16 cellular contexts compared by ENCODE assay signal in the genomic region with DNA sequence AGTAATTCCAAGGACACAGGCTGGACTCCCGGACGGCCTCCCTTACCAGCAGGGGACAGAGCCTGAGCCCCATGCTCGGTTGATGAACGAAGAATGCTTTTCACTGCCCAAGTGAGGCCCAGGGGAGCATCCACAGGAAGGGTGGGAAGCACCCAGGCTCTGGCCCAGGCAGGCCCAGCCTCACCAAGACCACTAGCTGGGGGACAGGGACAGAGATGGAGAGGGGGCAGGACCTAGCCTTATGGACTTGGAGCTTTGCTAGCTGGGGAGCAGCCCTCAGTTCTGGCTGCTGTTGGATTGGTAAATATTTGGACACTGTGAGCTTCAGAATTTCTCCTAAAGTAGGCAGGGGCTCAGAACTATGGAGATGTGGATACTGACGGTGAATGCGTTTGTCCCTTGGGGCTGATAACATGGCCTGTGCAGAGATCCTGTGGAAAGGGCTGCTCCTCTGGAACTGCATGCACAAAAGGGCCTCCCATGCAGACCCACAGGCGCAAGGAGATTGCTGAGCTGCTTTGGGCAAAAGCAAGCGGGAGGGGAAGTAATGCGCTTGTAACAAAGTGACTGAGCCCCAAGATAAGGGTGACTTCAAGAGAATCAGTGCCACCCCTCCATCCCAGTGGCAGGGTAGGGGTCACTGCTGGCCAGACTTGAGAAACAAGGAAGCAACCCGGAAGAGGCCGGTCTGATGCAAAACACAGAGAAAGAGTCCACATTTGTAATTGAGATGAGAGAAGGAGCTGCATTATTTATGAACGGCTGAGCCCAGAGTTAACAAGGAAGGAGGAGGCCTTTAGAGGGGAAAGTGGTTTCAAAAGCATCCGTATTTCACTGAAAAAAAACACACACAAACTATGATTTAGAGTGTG.
DNase-seq lines count a peak whose midpoint lies in the region; ATAC-seq and TF ChIP-seq lines count a peak whose summit lies in the region.
"Had no signal": no experiment of that assay in that cellular context is flagged by ENCODE, and none has a peak within 500 bp of the region (broad histone marks: within the 10 kb centered on the region; RNA-seq: fewer than 3 reads in every experiment).

No MANE protein-coding gene starts in this region.

- WGBS in stomach, 5 donors, result 36 to 58% (median 39%) methylated on average over 9 to 13 of the region's 13 CpGs

- intact Hi-C loops in stomach (cut with DNase I; ENCODE audit: low total_unique reads) (no loop called here), mucosa of descending colon (cut with DNase I, micrococcal nuclease) (no loop called here)

- H3K27me3 ChIP-seq in stomach, result no peaks in the 10 kb centered on the region
- H3K27me3 ChIP-seq: foreskin keratinocyte had no signal

- H3K4me1 ChIP-seq in stomach, result peaks cover 6 to 16% (median 9%) of the 10 kb centered on the region in 4 donors
- H3K4me1 ChIP-seq in mucosa of descending colon (ENCODE audit: low read depth), result no peaks in the 10 kb centered on the region
- H3K4me1 ChIP-seq: foreskin keratinocyte had no signal

- H3K4me3 Mint-ChIP-seq in activated T-cell treated with anti-CD3 and anti-CD28 coated beads, Interleukin-2, amount 50 U/mL, for 4 hours, result no peak overlapping the region
- peak overlapping the region; percentile 75 for H3K4me3 Mint-ChIP-seq in T-helper 2 cell treated with Interferon-gamma antibody and Interleukin-4, amounts not matched to agents 5 μg/mL and 100 μg/mL, for 36 hours

- H3K27ac ChIP-seq in stomach, result peak overlapping the region in 3 of 5 donors; percentile 18 to 46 (median 37)
- H3K27ac ChIP-seq: foreskin keratinocyte had no signal

- H3K4me3 ChIP-seq in stomach (no peak overlapping the region), mucosa of descending colon (no peak overlapping the region)

- H3K9me3 ChIP-seq in stomach, result no peaks in the 10 kb centered on the region
- no peaks in the 10 kb centered on the region for H3K9me3 ChIP-seq in mucosa of descending colon
- H3K9me3 ChIP-seq: SK-N-SH had no signal

- H3K36me3 ChIP-seq in stomach (no peaks in the 10 kb centered on the region), mucosa of descending colon (ENCODE audit: low read depth) (no peaks in the 10 kb centered on the region)

- H3K4me1 Mint-ChIP-seq in activated T-cell treated with anti-CD3 and anti-CD28 coated beads, Interleukin-2, amount 50 U/mL, for 4 hours (ENCODE audit: low read depth), result peaks cover 10% of the 10 kb centered on the region
- peaks cover 12% of the 10 kb centered on the region for H3K4me1 Mint-ChIP-seq in T-helper 2 cell treated with Interferon-gamma antibody and Interleukin-4, amounts not matched to agents 5 μg/mL and 100 μg/mL, for 36 hours (ENCODE audit: low read depth)

- TF ChIP-seq POLR2A in stomach (IDR thresholded peaks at IDR 0.05), result no peak

- H3K27me3 Mint-ChIP-seq in activated T-cell treated with anti-CD3 and anti-CD28 coated beads, Interleukin-2, amount 50 U/mL, for 4 hours (ENCODE audit: low read depth), result peaks cover 5% of the 10 kb centered on the region
- no peaks in the 10 kb centered on the region for H3K27me3 Mint-ChIP-seq in T-helper 2 cell treated with Interferon-gamma antibody and Interleukin-4, amounts not matched to agents 5 μg/mL and 100 μg/mL, for 36 hours (ENCODE audit: low read depth)

- H3K36me3 Mint-ChIP-seq in activated T-cell treated with anti-CD3 and anti-CD28 coated beads, Interleukin-2, amount 50 U/mL, for 4 hours (ENCODE audit: insufficient read depth), result no peaks in the 10 kb centered on the region
- H3K36me3 Mint-ChIP-seq in T-helper 2 cell treated with Interferon-gamma antibody and Interleukin-4, amounts not matched to agents 5 μg/mL and 100 μg/mL, for 36 hours (ENCODE audit: low read depth), result no peaks in the 10 kb centered on the region

- H3K27ac Mint-ChIP-seq in T-helper 2 cell treated with Interferon-gamma antibody and Interleukin-4, amounts not matched to agents 5 μg/mL and 100 μg/mL, for 36 hours, result peak overlapping the region; percentile 82

- H3K9me3 Mint-ChIP-seq in activated T-cell treated with anti-CD3 and anti-CD28 coated beads, Interleukin-2, amount 50 U/mL, for 4 hours, result no peaks in the 10 kb centered on the region
- peaks cover 7% of the 10 kb centered on the region for H3K9me3 Mint-ChIP-seq in T-helper 2 cell treated with Interferon-gamma antibody and Interleukin-4, amounts not matched to agents 5 μg/mL and 100 μg/mL, for 36 hours

- ATAC-seq in activated T-cell treated with anti-CD3 and anti-CD28 coated beads, Interleukin-2, amount 50 U/mL, for 4 hours, result peak; percentile 10 to 37
- ATAC-seq in mucosa of descending colon (no peak), HG03521 (IDR thresholded peaks at IDR 0.05; ENCODE audit: unreplicated experiment) (no peak), SK-N-SH treated with all-trans-retinoic acid at 6 μM for 48 hours (no peak)
- ATAC-seq: foreskin keratinocyte, left ventricle myocardium superior had no signal

- TF ChIP-seq EP300 in stomach (IDR thresholded peaks at IDR 0.05), result no peak

- DNase-seq in activated T-cell treated with anti-CD3 and anti-CD28 coated beads, Interleukin-2, amount 50 U/mL, for 4 hours, result no peak
- DNase-seq in activated T-cell treated with anti-CD3 and anti-CD28 coated beads for 4 hours (no peak), globus pallidus (ENCODE audit: low spot score) (peak; percentile 20), stomach (no peak), mucosa of descending colon (no peak)
- DNase-seq in T-helper 2 cell treated with Interferon-gamma antibody and Interleukin-4, amounts not matched to agents 5 μg/mL and 100 μg/mL, for 36 hours (ENCODE audit: low spot score), result no peak
- DNase-seq: ACHN, cerebellar nuclear complex, foreskin keratinocyte, GF-D8, left ventricle myocardium superior, MM.1S, NCI-H69, SK-N-SH had no signal

- no peak for TF ChIP-seq CTCF in stomach (IDR thresholded peaks at IDR 0.05)
- TF ChIP-seq CTCF in mucosa of descending colon (IDR thresholded peaks at IDR 0.05), result no peak

TF ChIP-seq in SK-N-SH treated with all-trans-retinoic acid at 6 μM for 48 hours, 23 proteins besides CTCF, POLR2A, EP300 and RAD21 (continues in another document):
- TF ChIP-seq ISL1 (CRISPR knock-in tag; IDR thresholded peaks at IDR 0.05), result no peak
- TF ChIP-seq TCF4 (CRISPR knock-in tag; IDR thresholded peaks at IDR 0.05; ENCODE audit: borderline replicate concordance), result no peak
- TF ChIP-seq GLIS3 (CRISPR knock-in tag; IDR thresholded peaks at IDR 0.05), result no peak
- TF ChIP-seq ZFP30 (CRISPR knock-in tag; IDR thresholded peaks at IDR 0.05), result no peak
- TF ChIP-seq BACH2 (CRISPR knock-in tag; IDR thresholded peaks at IDR 0.05; ENCODE audit: borderline replicate concordance), result no peak
- no peak for TF ChIP-seq ZNF70 (CRISPR knock-in tag; IDR thresholded peaks at IDR 0.05)
- no peak for TF ChIP-seq CSDC2 (CRISPR knock-in tag; IDR thresholded peaks at IDR 0.05)
- no peak for TF ChIP-seq TOX (CRISPR knock-in tag; IDR thresholded peaks at IDR 0.05; ENCODE audit: borderline replicate concordance)
- TF ChIP-seq ESRRG (CRISPR knock-in tag; IDR thresholded peaks at IDR 0.05), result no peak
- TF ChIP-seq, protein P1, sequence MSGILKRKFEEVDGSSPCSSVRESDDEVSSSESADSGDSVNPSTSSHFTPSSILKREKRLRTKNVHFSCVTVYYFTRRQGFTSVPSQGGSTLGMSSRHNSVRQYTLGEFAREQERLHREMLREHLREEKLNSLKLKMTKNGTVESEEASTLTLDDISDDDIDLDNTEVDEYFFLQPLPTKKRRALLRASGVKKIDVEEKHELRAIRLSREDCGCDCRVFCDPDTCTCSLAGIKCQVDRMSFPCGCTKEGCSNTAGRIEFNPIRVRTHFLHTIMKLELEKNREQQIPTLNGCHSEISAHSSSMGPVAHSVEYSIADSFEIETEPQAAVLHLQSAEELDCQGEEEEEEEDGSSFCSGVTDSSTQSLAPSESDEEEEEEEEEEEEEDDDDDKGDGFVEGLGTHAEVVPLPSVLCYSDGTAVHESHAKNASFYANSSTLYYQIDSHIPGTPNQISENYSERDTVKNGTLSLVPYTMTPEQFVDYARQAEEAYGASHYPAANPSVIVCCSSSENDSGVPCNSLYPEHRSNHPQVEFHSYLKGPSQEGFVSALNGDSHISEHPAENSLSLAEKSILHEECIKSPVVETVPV (CRISPR knock-in tag; IDR thresholded peaks at IDR 0.05), result no peak
- TF ChIP-seq ZNF8 (CRISPR knock-in tag; IDR thresholded peaks at IDR 0.05), result no peak
- TF ChIP-seq PPARA (CRISPR knock-in tag; IDR thresholded peaks at IDR 0.05; ENCODE audit: borderline replicate concordance), result no peak
- no peak for TF ChIP-seq OSR1 (CRISPR knock-in tag; IDR thresholded peaks at IDR 0.05)
- TF ChIP-seq, protein P2, sequence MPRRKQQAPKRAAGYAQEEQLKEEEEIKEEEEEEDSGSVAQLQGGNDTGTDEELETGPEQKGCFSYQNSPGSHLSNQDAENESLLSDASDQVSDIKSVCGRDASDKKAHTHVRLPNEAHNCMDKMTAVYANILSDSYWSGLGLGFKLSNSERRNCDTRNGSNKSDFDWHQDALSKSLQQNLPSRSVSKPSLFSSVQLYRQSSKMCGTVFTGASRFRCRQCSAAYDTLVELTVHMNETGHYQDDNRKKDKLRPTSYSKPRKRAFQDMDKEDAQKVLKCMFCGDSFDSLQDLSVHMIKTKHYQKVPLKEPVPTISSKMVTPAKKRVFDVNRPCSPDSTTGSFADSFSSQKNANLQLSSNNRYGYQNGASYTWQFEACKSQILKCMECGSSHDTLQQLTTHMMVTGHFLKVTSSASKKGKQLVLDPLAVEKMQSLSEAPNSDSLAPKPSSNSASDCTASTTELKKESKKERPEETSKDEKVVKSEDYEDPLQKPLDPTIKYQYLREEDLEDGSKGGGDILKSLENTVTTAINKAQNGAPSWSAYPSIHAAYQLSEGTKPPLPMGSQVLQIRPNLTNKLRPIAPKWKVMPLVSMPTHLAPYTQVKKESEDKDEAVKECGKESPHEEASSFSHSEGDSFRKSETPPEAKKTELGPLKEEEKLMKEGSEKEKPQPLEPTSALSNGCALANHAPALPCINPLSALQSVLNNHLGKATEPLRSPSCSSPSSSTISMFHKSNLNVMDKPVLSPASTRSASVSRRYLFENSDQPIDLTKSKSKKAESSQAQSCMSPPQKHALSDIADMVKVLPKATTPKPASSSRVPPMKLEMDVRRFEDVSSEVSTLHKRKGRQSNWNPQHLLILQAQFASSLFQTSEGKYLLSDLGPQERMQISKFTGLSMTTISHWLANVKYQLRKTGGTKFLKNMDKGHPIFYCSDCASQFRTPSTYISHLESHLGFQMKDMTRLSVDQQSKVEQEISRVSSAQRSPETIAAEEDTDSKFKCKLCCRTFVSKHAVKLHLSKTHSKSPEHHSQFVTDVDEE (CRISPR knock-in tag; IDR thresholded peaks at IDR 0.05), result no peak
- TF ChIP-seq ARNTL (CRISPR knock-in tag; IDR thresholded peaks at IDR 0.05; ENCODE audit: borderline replicate concordance, low read depth), result no peak
- TF ChIP-seq ZNF565 (CRISPR knock-in tag; conservative IDR thresholded peaks at IDR 0.05; ENCODE audit: low read depth), result no peak

Comparison
In these comparisons a context has a peak if more than half of its experiments do, and no peak if none do; other contexts are left out.
1. ATAC-seq: peak in activated T-cell treated with anti-CD3 and anti-CD28 coated beads, Interleukin-2, amount 50 U/mL, for 4 hours (2 of 2); none in mucosa of descending colon (single experiment), HG03521 (single experiment) and SK-N-SH treated with all-trans-retinoic acid at 6 μM for 48 hours (single experiment).